In the genomic region with DNA sequence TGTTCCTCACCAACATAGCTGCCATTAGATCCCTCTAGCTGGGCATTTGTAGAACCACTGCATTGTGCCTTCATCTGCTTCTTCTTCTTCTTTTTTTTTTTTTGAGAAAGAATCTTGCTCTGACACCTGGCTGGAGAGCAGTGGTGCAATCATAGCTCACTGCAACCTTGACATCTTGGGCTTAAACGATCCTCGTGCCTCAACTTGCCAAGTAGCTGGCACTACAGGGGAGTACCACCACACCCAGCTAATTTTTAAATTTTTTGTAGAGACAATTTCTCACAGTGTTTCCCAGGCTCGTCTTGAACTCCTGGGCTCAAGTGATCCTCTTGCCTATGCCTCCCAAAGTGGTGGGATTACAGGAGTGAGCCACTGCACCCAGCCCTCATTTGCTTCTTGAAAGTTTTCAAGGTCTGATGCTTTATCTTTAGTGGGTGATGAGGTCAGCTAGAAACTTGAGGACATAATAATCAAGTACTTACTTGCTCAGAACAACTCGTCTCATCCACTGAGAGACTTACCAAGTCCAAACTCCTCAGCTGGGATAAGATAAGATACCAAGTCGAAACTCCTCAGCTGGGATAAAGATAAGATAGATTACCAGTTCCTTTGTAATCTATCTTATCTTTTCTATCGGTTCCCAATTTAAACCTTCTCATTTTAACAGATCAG, we compare ENCODE assay signal across 16 cellular contexts.
A peak's percentile ranks its signal among the peaks of the same experiment; 100 is the strongest.
DNase-seq lines count a peak whose midpoint lies in the region; ATAC-seq, FAIRE-seq and TF ChIP-seq lines count a peak whose summit lies in the region.
"Had no signal": no experiment of that assay in that cellular context is flagged by ENCODE, and none has a peak within 500 bp of the region (broad histone marks: within the 10 kb centered on the region; RNA-seq: fewer than 3 reads in every experiment).

No MANE protein-coding gene starts in this region.

- intact Hi-C loops in CD4-positive, alpha-beta memory T cell (cut with micrococcal nuclease): no loop called here
- intact Hi-C loops in posterior vena cava (cut with DNase I): no loop called here

- H4K20me1 ChIP-seq in astrocyte (ENCODE audit: insufficient read depth, low read length) (peaks cover 80% of the 10 kb centered on the region), hepatocyte (ENCODE audit: insufficient read depth, poor library complexity, severe bottlenecking) (peaks cover 8% of the 10 kb centered on the region)

- whole genome bisulfite sequencing in hepatocyte (ENCODE audit: low lambda C conversion rate, missing lambda C conversion rate): 41% methylated on average over 6 of the region's 6 CpGs

- H3K36me3 ChIP-seq in CD4-positive, alpha-beta memory T cell (ENCODE audit: insufficient read depth, low read length): no peaks in the 10 kb centered on the region
- H3K36me3 ChIP-seq in astrocyte (ENCODE audit: insufficient read depth, low read length) (no peaks in the 10 kb centered on the region), hepatocyte (replicated peaks; ENCODE audit: insufficient read depth, low read depth) (no peaks in the 10 kb centered on the region)
- H3K36me3 ChIP-seq: thyroid gland had no signal

- H3K79me2 ChIP-seq in astrocyte (ENCODE audit: insufficient read depth, low read length) (peaks cover 94% of the 10 kb centered on the region), hepatocyte (peaks cover 70% of the 10 kb centered on the region)

- no peaks in the 10 kb centered on the region for H3K9me3 Mint-ChIP-seq in CD4-positive, alpha-beta memory T cell
- H3K9me3 Mint-ChIP-seq in astrocyte (ENCODE audit: unreplicated experiment): no peaks in the 10 kb centered on the region

- H3K4me2 ChIP-seq in astrocyte (ENCODE audit: low read length) (no peak overlapping the region), hepatocyte (no peak overlapping the region)

- peaks cover 70% of the 10 kb centered on the region for H3K4me1 ChIP-seq in CD4-positive, alpha-beta memory T cell (ENCODE audit: insufficient read depth, low read length)
- H3K4me1 ChIP-seq in astrocyte (ENCODE audit: insufficient read depth, low read length) (no peaks in the 10 kb centered on the region), hepatocyte (ENCODE audit: insufficient read depth) (peaks cover 12% of the 10 kb centered on the region)

- no peaks in the 10 kb centered on the region for H3K27me3 Mint-ChIP-seq in CD4-positive, alpha-beta memory T cell
- no peaks in the 10 kb centered on the region for H3K27me3 Mint-ChIP-seq in astrocyte (ENCODE audit: low read depth, unreplicated experiment)

- H3K9me3 ChIP-seq in CD4-positive, alpha-beta memory T cell (ENCODE audit: control insufficient read depth in 1 of 2, low read length in 2 of 2): no peaks in the 10 kb centered on the region
- no peaks in the 10 kb centered on the region for H3K9me3 ChIP-seq in astrocyte (ENCODE audit: insufficient read depth, low read depth, low read length)
- H3K9me3 ChIP-seq in hepatocyte (ENCODE audit: low read depth): no peaks in the 10 kb centered on the region
- H3K9me3 ChIP-seq: thyroid gland had no signal

- H3K36me3 Mint-ChIP-seq in CD4-positive, alpha-beta memory T cell: peaks cover 0 to 20% of the 10 kb centered on the region in 2 donors
- H3K36me3 Mint-ChIP-seq in astrocyte (ENCODE audit: low read depth, unreplicated experiment): peaks cover 8% of the 10 kb centered on the region

- DNase-seq in CD4-positive, alpha-beta memory T cell: no peak
- DNase-seq in G401 (ENCODE audit: low spot score): peak; percentile 27
- no peak for DNase-seq in astrocyte (ENCODE audit: low read depth)
- DNase-seq in hepatocyte (ENCODE audit: low spot score): peak; percentile 32
- no peak for DNase-seq in posterior vena cava (ENCODE audit: low spot score)
- DNase-seq in stimulated activated CD4-positive, alpha-beta T cell treated with anti-CD3 and anti-CD28 coated beads, Interleukin-15, amount 100 ng/mL, for 24 hours: no peak
- DNase-seq in NOMO-1 (lab: John Stamatoyannopoulos, UW; ENCODE audit: unreplicated experiment in 2 of 2): no peak
- DNase-seq in stimulated activated naive CD8-positive, alpha-beta T cell treated with anti-CD3 and anti-CD28 coated beads, Interleukin-15, Interleukin-2, amounts not matched to agents 100 U/mL and 50 U/mL, for 24 hours: no peak
- DNase-seq: activated CD8-positive, alpha-beta memory T cell treated with anti-CD3 and anti-CD28 coated beads for 24 hours; GOT3; KBM-7; NCI-H1105; Right ventricle myocardium superior; thyroid gland had no signal

- H3K4me3 Mint-ChIP-seq in CD4-positive, alpha-beta memory T cell: no peak overlapping the region
- peak overlapping the region; percentile 34 for H3K4me3 Mint-ChIP-seq in astrocyte (ENCODE audit: unreplicated experiment)

- H3K27ac Mint-ChIP-seq in CD4-positive, alpha-beta memory T cell: peak overlapping the region in 6 of 7 donors; percentile 28 to 76 (median 64)
- no peak overlapping the region for H3K27ac Mint-ChIP-seq in astrocyte (ENCODE audit: unreplicated experiment)

- H3K4me1 Mint-ChIP-seq in CD4-positive, alpha-beta memory T cell: peaks cover 50 to 72% (median 61%) of the 10 kb centered on the region in 4 donors
- peaks cover 55% of the 10 kb centered on the region for H3K4me1 Mint-ChIP-seq in astrocyte (ENCODE audit: low read depth, unreplicated experiment)

- CTCF ChIA-PET in CD4-positive, alpha-beta memory T cell (lab: Charles Lee; ENCODE audit: partially characterized antibody): interaction anchor here (4.7 kb wide), 1 partner anchor 83 kb away, joined by 36 read pairs; no protein-coding TSS in a partner anchor

- H3K9me2 ChIP-seq in hepatocyte (replicated peaks; ENCODE audit: insufficient read depth): no peaks in the 10 kb centered on the region

- POLR2A ChIA-PET in CD4-positive, alpha-beta memory T cell (lab: Charles Lee; ENCODE audit: partially characterized antibody): interaction anchor here (0.7 to 1.3 kb wide), 4 partner anchors 10 to 84 kb away, joined by 3 to 4 read pairs (median 3); no protein-coding TSS in a partner anchor

- H3K27ac ChIP-seq in CD4-positive, alpha-beta memory T cell (ENCODE audit: low read depth, low read length): no peak overlapping the region
- H3K27ac ChIP-seq in astrocyte (ENCODE audit: low read depth, low read length) (no peak overlapping the region), hepatocyte (no peak overlapping the region)
- H3K27ac ChIP-seq: HL-60, thyroid gland had no signal

- ATAC-seq in stimulated activated naive CD8-positive, alpha-beta T cell treated with anti-CD3 and anti-CD28 coated beads, Interleukin-15, Interleukin-2, amounts not matched to agents 100 U/mL and 50 U/mL, for 24 hours: no peak

- no peak for FAIRE-seq in astrocyte (lab: Jason Lieb, UNC)

- in situ Hi-C loops in G401 (cut with HindIII; ENCODE audit: low sequenced_read_pairs): no loop called here

- H2AFZ ChIP-seq in astrocyte (ENCODE audit: low read depth, low read length): no peak overlapping the region
- H2AFZ ChIP-seq in hepatocyte: no peak overlapping the region

- no peaks in the 10 kb centered on the region for H3K27me3 ChIP-seq in CD4-positive, alpha-beta memory T cell (ENCODE audit: insufficient read depth, low read length)
- H3K27me3 ChIP-seq in astrocyte (ENCODE audit: insufficient read depth, low read length) (no peaks in the 10 kb centered on the region), hepatocyte (no peaks in the 10 kb centered on the region)
- H3K27me3 ChIP-seq: thyroid gland had no signal

- TF ChIP-seq CTCF in astrocyte (IDR thresholded peaks at IDR 0.05; ENCODE audit: insufficient read depth, low read depth, low read length) (no peak), hepatocyte (IDR thresholded peaks at IDR 0.05; ENCODE audit: poor library complexity) (no peak)

- H3K4me3 ChIP-seq in CD4-positive, alpha-beta memory T cell (ENCODE audit: low read length in 2 of 2): no peak overlapping the region
- H3K4me3 ChIP-seq in astrocyte (ENCODE audit: insufficient read depth, low read depth, low read length): no peak overlapping the region
- no peak overlapping the region for H3K4me3 ChIP-seq in hepatocyte
- H3K4me3 ChIP-seq: skin epidermis, thyroid gland had no signal

- H3K9ac ChIP-seq in astrocyte (ENCODE audit: low read length): no peak overlapping the region

Comparison
In these comparisons a context has a peak if more than half of its experiments do, and no peak if none do; other contexts are left out.
1. DNase-seq: peak in G401 (single experiment) and hepatocyte (single experiment); none in CD4-positive, alpha-beta memory T cell (0 of 5), astrocyte (single experiment), posterior vena cava (single experiment), stimulated activated CD4-positive, alpha-beta T cell treated with anti-CD3 and anti-CD28 coated beads, Interleukin-15, amount 100 ng/mL, for 24 hours (single experiment), NOMO-1 (0 of 2) and stimulated activated naive CD8-positive, alpha-beta T cell treated with anti-CD3 and anti-CD28 coated beads, Interleukin-15, Interleukin-2, amounts not matched to agents 100 U/mL and 50 U/mL, for 24 hours (single experiment).